Comparison of ENCODE assay signal across 20 cellular contexts in genomic region chr7:128849804-128850490, GRCh38. TPM values are rescaled to one million over a fixed set of nuclear protein-coding genes. Genes with fewer than 3 reads are reported as not detected.
"Had no signal": no experiment of that assay in that cellular context is flagged by ENCODE, and none has a peak within 500 bp of the region (broad histone marks: within the 10 kb centered on the region; RNA-seq: fewer than 3 reads in every experiment).

No MANE protein-coding gene starts in this region.

- H3K27ac ChIP-seq: colonic mucosa, epithelial cell of prostate, foreskin keratinocyte, stomach, thoracic aorta had no signal

- H3K9me3 Mint-ChIP-seq: activated CD4-positive, alpha-beta T cell treated with anti-CD3 and anti-CD28 coated beads, Interleukin-2, amount 10 ng/mL, durations not matched to agents 24 days and 14 days; activated naive CD8-positive, alpha-beta T cell treated with anti-CD3 and anti-CD28 coated beads, Interleukin-2, amount 10 ng/mL, durations not matched to agents 7 days and 5 days; activated T-cell treated with anti-CD3 and anti-CD28 coated beads, Interleukin-2, amount 50 U/mL, for 24 hours; activated T-helper 2 cell treated with anti-CD3 and anti-CD28 coated beads, Interferon-gamma antibody, Interleukin-2, Interleukin-4, amounts not matched to agents 10 μg/mL and 5 μg/mL and 100 μg/mL, durations not matched to agents 14 hours and 24 hours and 36 hours; central memory CD8-positive, alpha-beta T cell; endodermal cell; natural killer cell had no signal

- DNase-seq: activated CD4-positive, alpha-beta T cell treated with anti-CD3 and anti-CD28 coated beads, Interleukin-2, amount 10 ng/mL, durations not matched to agents 24 days and 14 days; activated CD8-positive, alpha-beta T cell treated with anti-CD3 and anti-CD28 coated beads, Interleukin-2, amount 10 ng/mL, durations not matched to agents 7 days and 5 days; activated naive CD4-positive, alpha-beta T cell treated with Interleukin-2 at 50 U/mL for 16 hours; activated naive CD8-positive, alpha-beta T cell treated with anti-CD3 and anti-CD28 coated beads, Interleukin-2, amount 10 ng/mL, durations not matched to agents 7 days and 5 days; activated T-cell treated with anti-CD3 and anti-CD28 coated beads, Interleukin-2, amount 50 U/mL, for 24 hours; colonic mucosa; endodermal cell; foreskin keratinocyte; hypothalamus; islet precursor cell; mesendoderm; natural killer cell; stomach; T-helper 1 cell; T-helper 9 cell had no signal

- H3K4me1 ChIP-seq: colonic mucosa, foreskin keratinocyte, stomach had no signal

- H3K36me3 ChIP-seq: colonic mucosa had no signal

- H3K27me3 Mint-ChIP-seq: activated CD4-positive, alpha-beta T cell treated with anti-CD3 and anti-CD28 coated beads, Interleukin-2, amount 10 ng/mL, durations not matched to agents 24 days and 14 days; activated naive CD8-positive, alpha-beta T cell treated with anti-CD3 and anti-CD28 coated beads, Interleukin-2, amount 10 ng/mL, durations not matched to agents 7 days and 5 days; activated T-cell treated with anti-CD3 and anti-CD28 coated beads, Interleukin-2, amount 50 U/mL, for 24 hours; central memory CD8-positive, alpha-beta T cell had no signal

- H3K27me3 ChIP-seq: colonic mucosa, foreskin keratinocyte, stomach had no signal

- H3K4me1 Mint-ChIP-seq: activated CD4-positive, alpha-beta T cell treated with anti-CD3 and anti-CD28 coated beads, Interleukin-2, amount 10 ng/mL, durations not matched to agents 24 days and 14 days; activated naive CD8-positive, alpha-beta T cell treated with anti-CD3 and anti-CD28 coated beads, Interleukin-2, amount 10 ng/mL, durations not matched to agents 7 days and 5 days; central memory CD8-positive, alpha-beta T cell; endodermal cell; natural killer cell had no signal

- H3K4me3 ChIP-seq: colonic mucosa, stomach, thoracic aorta had no signal

- H3K36me3 Mint-ChIP-seq: activated naive CD8-positive, alpha-beta T cell treated with anti-CD3 and anti-CD28 coated beads, Interleukin-2, amount 10 ng/mL, durations not matched to agents 7 days and 5 days; natural killer cell had no signal

- H3K27ac Mint-ChIP-seq: activated CD4-positive, alpha-beta T cell treated with anti-CD3 and anti-CD28 coated beads, Interleukin-2, amount 10 ng/mL, durations not matched to agents 24 days and 14 days; activated CD8-positive, alpha-beta T cell treated with anti-CD3 and anti-CD28 coated beads, Interleukin-2, amount 10 ng/mL, durations not matched to agents 7 days and 5 days; activated naive CD8-positive, alpha-beta T cell treated with anti-CD3 and anti-CD28 coated beads, Interleukin-2, amount 10 ng/mL, durations not matched to agents 7 days and 5 days; activated T-cell treated with anti-CD3 and anti-CD28 coated beads, Interleukin-2, amount 50 U/mL, for 24 hours; activated T-helper 2 cell treated with anti-CD3 and anti-CD28 coated beads, Interferon-gamma antibody, Interleukin-2, Interleukin-4, amounts not matched to agents 10 μg/mL and 5 μg/mL and 100 μg/mL, durations not matched to agents 14 hours and 24 hours and 36 hours; endodermal cell; natural killer cell had no signal

- H3K4me3 Mint-ChIP-seq: activated CD4-positive, alpha-beta T cell treated with anti-CD3 and anti-CD28 coated beads, Interleukin-2, amount 10 ng/mL, durations not matched to agents 24 days and 14 days; activated CD8-positive, alpha-beta T cell treated with anti-CD3 and anti-CD28 coated beads, Interleukin-2, amount 10 ng/mL, durations not matched to agents 7 days and 5 days; activated naive CD8-positive, alpha-beta T cell treated with anti-CD3 and anti-CD28 coated beads, Interleukin-2, amount 10 ng/mL, durations not matched to agents 7 days and 5 days; activated T-cell treated with anti-CD3 and anti-CD28 coated beads, Interleukin-2, amount 50 U/mL, for 24 hours; central memory CD8-positive, alpha-beta T cell; endodermal cell; natural killer cell had no signal

- ATAC-seq: activated CD8-positive, alpha-beta T cell treated with anti-CD3 and anti-CD28 coated beads, Interleukin-2, amount 10 ng/mL, durations not matched to agents 7 days and 5 days; foreskin keratinocyte; natural killer cell; SK-N-SH treated with all-trans-retinoic acid at 6 μM for 48 hours had no signal

- H3K9me3 ChIP-seq: colonic mucosa, stomach, thoracic aorta had no signal

RNA-seq across cellular contexts. Expression of gene FLNC, which starts 19.7 kb away (rescaled TPM):
- total RNA-seq: activated CD8-positive, alpha-beta T cell treated with anti-CD3 and anti-CD28 coated beads, Interleukin-2, amount 10 ng/mL, durations not matched to agents 7 days and 5 days; activated naive CD8-positive, alpha-beta T cell treated with anti-CD3 and anti-CD28 coated beads, Interleukin-2, amount 10 ng/mL, durations not matched to agents 7 days and 5 days; activated T-helper 2 cell treated with anti-CD3 and anti-CD28 coated beads, Interferon-gamma antibody, Interleukin-2, Interleukin-4, amounts not matched to agents 10 μg/mL and 5 μg/mL and 100 μg/mL, durations not matched to agents 14 hours and 24 hours and 36 hours had no signal
